ENCODE assay signal across 8 cellular contexts in the genomic region with DNA sequence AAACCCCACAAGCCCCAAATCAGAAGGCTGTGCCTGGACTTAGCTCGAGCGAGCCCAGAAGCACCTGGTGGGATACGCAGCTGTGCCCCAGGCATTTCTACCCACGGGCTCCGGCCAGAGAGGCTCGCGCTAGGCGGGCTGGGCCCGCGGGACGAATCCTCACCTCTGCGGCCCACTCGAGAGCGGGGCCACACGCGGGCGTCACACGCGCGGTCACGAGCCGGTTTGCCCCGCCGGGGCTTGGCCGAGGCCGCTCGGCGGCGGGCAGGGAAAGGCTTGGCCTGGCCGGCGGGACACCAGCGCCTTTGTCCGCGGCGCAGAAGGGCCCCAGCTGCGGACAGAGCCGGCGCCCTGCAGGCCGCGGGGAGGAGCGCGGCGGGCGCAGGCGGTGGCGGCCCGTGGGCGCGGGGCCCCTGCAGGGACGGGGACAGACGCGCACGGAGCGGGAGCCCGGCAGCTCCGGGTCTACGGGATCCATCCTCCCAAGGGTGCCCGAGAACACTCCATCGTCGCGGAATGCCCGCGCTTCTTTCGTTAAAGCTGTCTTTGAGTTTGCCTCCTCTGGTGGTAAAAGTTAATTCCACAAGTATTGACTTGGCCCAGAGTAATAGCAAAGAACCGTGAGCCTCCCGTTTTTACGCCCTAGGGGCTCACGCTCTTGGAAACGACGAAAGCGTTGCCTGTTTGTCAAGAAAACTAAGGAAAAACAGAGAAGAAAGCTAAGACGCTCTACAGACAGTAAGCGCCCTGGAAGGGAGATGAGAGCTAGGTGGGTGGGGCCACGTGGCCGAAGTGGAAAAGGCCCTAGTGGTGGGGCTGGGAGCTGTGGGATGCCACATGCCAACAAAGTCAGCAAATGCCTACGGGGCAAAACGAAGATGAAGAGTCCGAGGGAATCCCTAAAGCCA. TPM values are rescaled to one million over a fixed set of nuclear protein-coding genes. Genes with fewer than 3 reads are reported as not detected.
DNase-seq lines count a peak whose midpoint lies in the region; ATAC-seq, FAIRE-seq and TF ChIP-seq lines count a peak whose summit lies in the region.

No MANE protein-coding gene starts in this region.

- H3K4me3 Mint-ChIP-seq in stimulated activated naive CD8-positive, alpha-beta T cell treated with anti-CD3 and anti-CD28 coated beads, Interleukin-15, amount 100 ng/mL, for 72 hours = peak overlapping the region; percentile 72 to 75

- H3K27me3 ChIP-seq in esophagus muscularis mucosa = no peaks in the 10 kb centered on the region
- H3K27me3 ChIP-seq in mucosa of stomach (ENCODE audit: control insufficient read depth, insufficient read depth, low read length) = peaks cover 4% of the 10 kb centered on the region

- H3K4me1 ChIP-seq in esophagus muscularis mucosa (peaks cover 3 to 13% (median 9%) of the 10 kb centered on the region in 4 donors), mucosa of stomach (ENCODE audit: control insufficient read depth, insufficient read depth, low read length) (peaks cover 11% of the 10 kb centered on the region)

- peak; percentile 80 for ATAC-seq in stimulated activated naive CD8-positive, alpha-beta T cell treated with anti-CD3 and anti-CD28 coated beads, Interleukin-15, amount 100 ng/mL, for 72 hours
- no peak for ATAC-seq in HG02885 (IDR thresholded peaks at IDR 0.05; ENCODE audit: poor library complexity, unreplicated experiment)

- no peaks in the 10 kb centered on the region for H3K9me3 Mint-ChIP-seq in stimulated activated naive CD8-positive, alpha-beta T cell treated with anti-CD3 and anti-CD28 coated beads, Interleukin-15, amount 100 ng/mL, for 72 hours

- intact Hi-C loops in esophagus muscularis mucosa (cut with DNase I) = no loop called here

- 3% methylated on average over 32 of the region's 78 CpGs for WGBS in esophagus muscularis mucosa

- no peak for FAIRE-seq in HTR-8/SVneo (lab: Jason Lieb, UNC)

- peaks cover 54% of the 10 kb centered on the region for H3K27me3 Mint-ChIP-seq in stimulated activated naive CD8-positive, alpha-beta T cell treated with anti-CD3 and anti-CD28 coated beads, Interleukin-15, amount 100 ng/mL, for 72 hours

- no peak for TF ChIP-seq POLR2A in esophagus muscularis mucosa (IDR thresholded peaks at IDR 0.05; ENCODE audit: low read depth)

- TF ChIP-seq EP300 in esophagus muscularis mucosa (IDR thresholded peaks at IDR 0.05) = no peak

- peak overlapping the region in 1 of 2 donors; percentile 12 for H3K27ac Mint-ChIP-seq in stimulated activated naive CD8-positive, alpha-beta T cell treated with anti-CD3 and anti-CD28 coated beads, Interleukin-15, amount 100 ng/mL, for 72 hours

- peak; percentile 61 for DNase-seq in ACHN
- peak; percentile 48 for DNase-seq in HS-5 (ENCODE audit: low read depth)
- peak in 2 of 3 experiments; percentile 9 to 20 for DNase-seq in activated CD8-positive, alpha-beta memory T cell treated with anti-CD3 and anti-CD28 coated beads for 48 hours (ENCODE audit: low read depth in 2 of 3, low spot score in 2 of 3)
- DNase-seq in esophagus muscularis mucosa (ENCODE audit: extremely low spot score) = no peak
- peak; percentile 33 for DNase-seq in stimulated activated naive CD8-positive, alpha-beta T cell treated with anti-CD3 and anti-CD28 coated beads, Interleukin-15, amount 100 ng/mL, for 72 hours
- DNase-seq in HTR-8/SVneo (ENCODE audit: insufficient read length, low spot score) = no peak

- TF ChIP-seq CTCF in esophagus muscularis mucosa (IDR thresholded peaks at IDR 0.05) = peak; percentile 31 to 49 (median 39)

- peaks cover 12% of the 10 kb centered on the region for H3K4me1 Mint-ChIP-seq in stimulated activated naive CD8-positive, alpha-beta T cell treated with anti-CD3 and anti-CD28 coated beads, Interleukin-15, amount 100 ng/mL, for 72 hours

- H3K9me3 ChIP-seq in esophagus muscularis mucosa (no peaks in the 10 kb centered on the region), mucosa of stomach (ENCODE audit: control insufficient read depth, low read length) (no peaks in the 10 kb centered on the region)

- in situ Hi-C loops in ACHN (cut with HindIII; ENCODE audit: low pct_ligation_motif_present, low pct_unique_long_range_greater_than_20kb, low sequenced_read_pairs) = no loop called here

- no peaks in the 10 kb centered on the region for H3K36me3 ChIP-seq in esophagus muscularis mucosa
- H3K36me3 ChIP-seq in mucosa of stomach (ENCODE audit: control insufficient read depth, insufficient read depth, low read length) = no peaks in the 10 kb centered on the region

- H3K4me3 ChIP-seq in esophagus muscularis mucosa (peak overlapping the region; percentile 61 to 68 (median 63)), mucosa of stomach (ENCODE audit: low read length) (peak overlapping the region; percentile 27)

- H3K9ac ChIP-seq in mucosa of stomach (ENCODE audit: low read length) = peak overlapping the region; percentile 22

- H3K27ac ChIP-seq in esophagus muscularis mucosa (replicated peaks in 1 of 4) = peak overlapping the region; percentile 56 to 82 (median 76)

RNA-seq across cellular contexts. Expression of a gene that starts 26.4 kb away (rescaled TPM):
- 1 to 10 TPM; 4.6 to 8.7 (median 7.1) TPM for total RNA-seq in esophagus muscularis mucosa

RNA-seq across cellular contexts. Expression of a gene that starts 41.3 kb away (rescaled TPM):
- total RNA-seq in esophagus muscularis mucosa = 10 to 100 TPM; 11.2 to 46.6 (median 28.0) TPM

Comparison
In these comparisons a context has a peak if more than half of its experiments do, and no peak if none do; other contexts are left out.
1. DNase-seq: peak in ACHN (single experiment), HS-5 (single experiment), activated CD8-positive, alpha-beta memory T cell treated with anti-CD3 and anti-CD28 coated beads for 48 hours (2 of 3) and stimulated activated naive CD8-positive, alpha-beta T cell treated with anti-CD3 and anti-CD28 coated beads, Interleukin-15, amount 100 ng/mL, for 72 hours (2 of 2); none in esophagus muscularis mucosa (single experiment) and HTR-8/SVneo (single experiment).